In the genomic region with DNA sequence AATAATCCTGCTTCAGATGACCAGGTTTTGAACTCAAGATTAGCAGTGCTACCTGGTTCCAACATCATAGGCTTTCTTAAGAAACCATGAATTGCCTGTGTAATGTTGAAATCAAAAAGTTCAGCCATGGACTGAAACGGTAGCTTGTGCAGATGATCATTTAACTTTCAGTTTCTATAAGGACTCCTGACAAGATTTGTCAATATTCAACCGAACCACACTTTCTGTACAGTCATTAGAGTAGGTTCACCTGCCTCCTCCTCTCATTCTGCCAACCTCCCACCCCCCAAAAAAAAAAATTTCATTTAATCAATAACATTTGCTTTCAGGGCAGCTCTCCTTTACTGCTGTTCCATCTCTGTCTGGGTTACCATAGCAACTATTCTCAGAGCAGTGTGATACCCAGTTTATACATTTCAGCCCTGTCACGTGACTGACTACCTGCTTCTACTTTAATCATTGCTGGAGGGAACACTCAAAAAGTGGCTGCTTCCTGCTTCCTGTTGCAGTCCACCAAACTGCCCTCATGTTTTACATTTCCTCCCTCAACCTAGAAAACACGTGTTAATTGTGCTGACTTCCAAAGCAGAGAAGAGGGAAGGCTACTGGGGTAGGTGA, we compare ENCODE assay signal across 8 cellular contexts.
DNase-seq lines count a peak whose midpoint lies in the region; ATAC-seq and TF ChIP-seq lines count a peak whose summit lies in the region.
"Had no signal": no experiment of that assay in that cellular context is flagged by ENCODE, and none has a peak within 500 bp of the region (broad histone marks: within the 10 kb centered on the region; RNA-seq: fewer than 3 reads in every experiment).

No MANE protein-coding gene starts in this region.

- no peaks in the 10 kb centered on the region for H3K36me3 Mint-ChIP-seq in CD14-positive monocyte

- intact Hi-C loops in CD14-positive monocyte (cut with micrococcal nuclease), result no loop called here

- no peaks in the 10 kb centered on the region for H3K9me3 ChIP-seq in mesodermal cell (ENCODE audit: control insufficient read depth, low read length)

- no peaks in the 10 kb centered on the region for H3K4me1 ChIP-seq in mesodermal cell (ENCODE audit: control insufficient read depth, insufficient read depth, low read length, poor library complexity, severe bottlenecking)

- no peak overlapping the region for H3K4me3 ChIP-seq in mesodermal cell (ENCODE audit: extremely low read depth, insufficient read depth, low read length, poor library complexity, severe bottlenecking)

- no peak for DNase-seq in CD14-positive monocyte (ENCODE audit: low spot score)
- no peak for DNase-seq in NCI-H1694 (lab: John Stamatoyannopoulos, UW)
- DNase-seq in NCI-H2107 (lab: John Stamatoyannopoulos, UW), result no peak
- DNase-seq: NCI-H2029 treated with DMSO at 0.1 percent for 48 hours had no signal

- H3K4me1 Mint-ChIP-seq in CD14-positive monocyte, result no peaks in the 10 kb centered on the region

- ATAC-seq in GM18909 (IDR thresholded peaks at IDR 0.05; ENCODE audit: poor library complexity, unreplicated experiment) (peak; percentile 95), GM21717 (IDR thresholded peaks at IDR 0.05; ENCODE audit: unreplicated experiment) (peak; percentile 90), HG03442 (IDR thresholded peaks at IDR 0.05; ENCODE audit: unreplicated experiment) (peak; percentile 84)

- TF ChIP-seq CTCF in CD14-positive monocyte (IDR thresholded peaks at IDR 0.05), result no peak

- 89 to 94% methylated on average over 2 to 3 of the region's 4 CpGs for WGBS in mesodermal cell (ENCODE audit: insufficient coverage in 2 of 2), 2 experiments

- H3K27ac Mint-ChIP-seq in CD14-positive monocyte, result no peak overlapping the region

- no peaks in the 10 kb centered on the region for H3K36me3 ChIP-seq in mesodermal cell (ENCODE audit: control insufficient read depth, insufficient read depth, low read length)

- H3K27me3 Mint-ChIP-seq in CD14-positive monocyte (ENCODE audit: low read depth in 3 of 3), result peaks cover 0 to 1% (median 0%) of the 10 kb centered on the region in 3 donors

- peaks cover 0 to 5% (median 3%) of the 10 kb centered on the region in 7 donors for H3K9me3 Mint-ChIP-seq in CD14-positive monocyte

- H3K4me3 Mint-ChIP-seq in CD14-positive monocyte, result no peak overlapping the region

- H3K27ac ChIP-seq in mesodermal cell (ENCODE audit: low read depth, low read length, severe bottlenecking), result peak overlapping the region; percentile 13
